27 cellular contexts compared by ENCODE assay signal in the genomic region with DNA sequence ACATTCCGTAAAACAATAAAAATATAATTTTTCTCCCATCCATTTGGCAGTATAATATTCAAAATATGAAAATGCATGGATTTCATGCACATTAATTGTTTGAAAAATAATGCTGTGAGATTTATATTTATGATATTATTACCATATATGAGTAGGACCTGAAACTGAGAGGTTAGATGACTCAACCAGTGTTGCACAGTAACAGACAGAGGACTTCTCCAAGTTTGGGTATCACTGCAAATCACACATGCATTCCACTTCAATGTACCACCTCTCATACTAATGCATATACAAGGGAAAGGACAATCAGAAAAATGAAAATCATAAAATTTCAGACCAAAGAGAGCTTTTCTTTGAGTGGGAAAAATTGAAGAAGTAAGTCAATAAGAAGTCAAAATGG.
"Had no signal": no experiment of that assay in that cellular context is flagged by ENCODE, and none has a peak within 500 bp of the region (broad histone marks: within the 10 kb centered on the region; RNA-seq: fewer than 3 reads in every experiment).

No MANE protein-coding gene starts in this region.

- H3K27ac Mint-ChIP-seq: stimulated activated effector memory CD8-positive, alpha-beta T cell treated with anti-CD3 and anti-CD28 coated beads, Interleukin-12 subunit alpha, Interleukin-12 subunit beta, amount 100 ng/mL, for 72 hours; stimulated activated memory B cell treated with anti-CD40 and anti-IgM and Interleukin-4, amounts not matched to agents 10 μg/mL and 1 μg/mL and 100 μg/mL, for 72 hours; stimulated activated naive B cell treated with anti-CD40 and anti-IgM and Interleukin-4, amounts not matched to agents 10 μg/mL and 1 μg/mL and 100 μg/mL, for 72 hours; stimulated activated naive CD8-positive, alpha-beta T cell treated with anti-CD3 and anti-CD28 coated beads, Interleukin-15, Interleukin-2, amounts not matched to agents 100 ng/mL and 50 ng/mL, for 24 hours; type B pancreatic cell had no signal

- H3K27ac ChIP-seq: stomach, suprapubic skin, testis, thoracic aorta, thyroid gland, tibial artery, tibial nerve, transverse colon, upper lobe of left lung, upper lobe of right lung, uterus, vagina had no signal

- H3K27me3 ChIP-seq: stomach, suprapubic skin, testis, thyroid gland, tibial artery, tibial nerve, transverse colon, upper lobe of left lung, upper lobe of right lung, uterus, vagina had no signal

- H3K9me3 ChIP-seq: stomach, suprapubic skin, testis, thoracic aorta, thyroid gland, tibial artery, tibial nerve, transverse colon, upper lobe of left lung, upper lobe of right lung, uterus, vagina had no signal

- DNase-seq: stimulated activated CD4-positive, alpha-beta T cell treated with anti-CD3 and anti-CD28 coated beads, Interleukin-2, amount 100 ng/mL, for 24 hours; stimulated activated CD4-positive, alpha-beta T cell treated with anti-CD3 and anti-CD28 coated beads, Interleukin-2, amount 100 ng/mL, for 48 hours; stimulated activated CD4-positive, alpha-beta T cell treated with anti-CD3 and anti-CD28 coated beads, Interleukin-4, amount 100 ng/mL, for 1 hour; stimulated activated CD4-positive, alpha-beta T cell treated with anti-CD3 and anti-CD28 coated beads, Interleukin-4, amount 100 ng/mL, for 24 hours; stimulated activated CD4-positive, alpha-beta T cell treated with anti-CD3 and anti-CD28 coated beads, Interleukin-4, amount 100 ng/mL, for 4 hours; stimulated activated CD8-positive, alpha-beta memory T cell treated with anti-CD3 and anti-CD28 coated beads, Interleukin-4, amount 100 ng/mL, for 48 hours; stimulated activated naive B cell treated with anti-CD40 and anti-IgM and Interleukin-4, amounts not matched to agents 10 μg/mL and 1 μg/mL and 100 μg/mL, for 72 hours; stimulated activated naive CD4-positive, alpha-beta T cell; stimulated activated naive CD4-positive, alpha-beta T cell treated with Interleukin-2 at 50 U/mL for 16 hours; stomach; substantia nigra; testis; thyroid gland; tibial artery; transverse colon; trophoblast cell; upper lobe of left lung; upper lobe of right lung; uterus had no signal

- H3K36me3 ChIP-seq: stomach, suprapubic skin, thoracic aorta, thyroid gland, tibial artery, tibial nerve, transverse colon, upper lobe of left lung, upper lobe of right lung, uterus, vagina had no signal

- H3K4me3 ChIP-seq: stomach, suprapubic skin, testis, thoracic aorta, thyroid gland, tibial artery, tibial nerve, transverse colon, upper lobe of left lung, upper lobe of right lung, uterus, vagina had no signal

- H3K4me1 Mint-ChIP-seq: stimulated activated effector memory CD8-positive, alpha-beta T cell treated with anti-CD3 and anti-CD28 coated beads, Interleukin-12 subunit alpha, Interleukin-12 subunit beta, amount 100 ng/mL, for 72 hours; stimulated activated memory B cell treated with anti-CD40 and anti-IgM and Interleukin-4, amounts not matched to agents 10 μg/mL and 1 μg/mL and 100 μg/mL, for 72 hours; stimulated activated naive B cell treated with anti-CD40 and anti-IgM and Interleukin-4, amounts not matched to agents 10 μg/mL and 1 μg/mL and 100 μg/mL, for 72 hours had no signal

- H3K4me3 Mint-ChIP-seq: stimulated activated effector memory CD8-positive, alpha-beta T cell treated with anti-CD3 and anti-CD28 coated beads, Interleukin-12 subunit alpha, Interleukin-12 subunit beta, amount 100 ng/mL, for 72 hours; stimulated activated memory B cell treated with anti-CD40 and anti-IgM and Interleukin-4, amounts not matched to agents 10 μg/mL and 1 μg/mL and 100 μg/mL, for 72 hours; stimulated activated naive B cell treated with anti-CD40 and anti-IgM and Interleukin-4, amounts not matched to agents 10 μg/mL and 1 μg/mL and 100 μg/mL, for 72 hours; stimulated activated naive CD8-positive, alpha-beta T cell treated with anti-CD3 and anti-CD28 coated beads, Interleukin-15, Interleukin-2, amounts not matched to agents 100 ng/mL and 50 ng/mL, for 24 hours; type B pancreatic cell had no signal

- ATAC-seq: stimulated activated effector memory CD8-positive, alpha-beta T cell treated with anti-CD3 and anti-CD28 coated beads, Interleukin-12 subunit alpha, Interleukin-12 subunit beta, amount 100 ng/mL, for 72 hours; stimulated activated memory B cell treated with anti-CD40 and anti-IgM and Interleukin-4, amounts not matched to agents 10 μg/mL and 1 μg/mL and 100 μg/mL, for 72 hours; stimulated activated naive B cell treated with anti-CD40 and anti-IgM and Interleukin-4, amounts not matched to agents 10 μg/mL and 1 μg/mL and 100 μg/mL, for 72 hours; upper lobe of right lung had no signal

- H3K4me1 ChIP-seq: stomach, suprapubic skin, testis, thyroid gland, tibial artery, tibial nerve, transverse colon, upper lobe of left lung, upper lobe of right lung, uterus, vagina had no signal

- H3K9me3 Mint-ChIP-seq: stimulated activated naive B cell treated with anti-CD40 and anti-IgM and Interleukin-4, amounts not matched to agents 10 μg/mL and 1 μg/mL and 100 μg/mL, for 72 hours; type B pancreatic cell had no signal

- H3K27me3 Mint-ChIP-seq: stimulated activated memory B cell treated with anti-CD40 and anti-IgM and Interleukin-4, amounts not matched to agents 10 μg/mL and 1 μg/mL and 100 μg/mL, for 72 hours; stimulated activated naive B cell treated with anti-CD40 and anti-IgM and Interleukin-4, amounts not matched to agents 10 μg/mL and 1 μg/mL and 100 μg/mL, for 72 hours; stimulated activated naive CD8-positive, alpha-beta T cell treated with anti-CD3 and anti-CD28 coated beads, Interleukin-15, Interleukin-2, amounts not matched to agents 100 ng/mL and 50 ng/mL, for 24 hours had no signal
